11 cellular contexts compared by ENCODE assay signal in genomic region chr3:73433079-73433478, GRCh38.
"Had no signal": no experiment of that assay in that cellular context is flagged by ENCODE, and none has a peak within 500 bp of the region (broad histone marks: within the 10 kb centered on the region; RNA-seq: fewer than 3 reads in every experiment).

No MANE protein-coding gene starts in this region.

- H3K27me3 Mint-ChIP-seq: central memory CD8-positive, alpha-beta T cell; effector memory CD8-positive, alpha-beta T cell; memory B cell had no signal

- ATAC-seq: effector memory CD8-positive, alpha-beta T cell; natural killer cell treated with Interleukin-12 subunit alpha and Interleukin-12 subunit beta and Interleukin-15 and Interleukin-18, amount 100 ng/mL, for 72 hours had no signal

- H3K4me1 Mint-ChIP-seq: activated naive CD4-positive, alpha-beta T cell treated with anti-CD3 and anti-CD28 coated beads, Interleukin-2, amount 10 ng/mL, durations not matched to agents 7 days and 5 days; central memory CD8-positive, alpha-beta T cell; memory B cell had no signal

- H3K36me3 Mint-ChIP-seq: activated naive CD4-positive, alpha-beta T cell treated with anti-CD3 and anti-CD28 coated beads, Interleukin-2, amount 10 ng/mL, durations not matched to agents 7 days and 5 days; memory B cell; natural killer cell treated with Interleukin-12 subunit alpha and Interleukin-12 subunit beta and Interleukin-15 and Interleukin-18, amount 100 ng/mL, for 72 hours had no signal

- H3K36me3 ChIP-seq: heart left ventricle, stomach, thyroid gland had no signal

- H3K27ac ChIP-seq: thyroid gland had no signal

- H3K9me3 ChIP-seq: heart left ventricle, stomach, thyroid gland had no signal

- H3K27me3 ChIP-seq: heart left ventricle, stomach, thyroid gland had no signal

- H3K9me3 Mint-ChIP-seq: activated naive CD4-positive, alpha-beta T cell treated with anti-CD3 and anti-CD28 coated beads, Interleukin-2, amount 10 ng/mL, durations not matched to agents 7 days and 5 days; activated T-helper 2 cell treated with anti-CD3 and anti-CD28 coated beads, Interferon-gamma antibody, Interleukin-2, Interleukin-4, amounts not matched to agents 10 μg/mL and 5 μg/mL and 100 μg/mL, durations not matched to agents 14 hours and 24 hours and 36 hours; dendritic cell treated with granulocyte-macrophage colony-stimulating factor and Interleukin-4, amounts not matched to agents 40 ng/mL and 50 ng/mL, for 4 days; memory B cell; natural killer cell treated with Interleukin-12 subunit alpha and Interleukin-12 subunit beta and Interleukin-15 and Interleukin-18, amount 100 ng/mL, for 72 hours had no signal

- H3K27ac Mint-ChIP-seq: activated naive CD4-positive, alpha-beta T cell treated with anti-CD3 and anti-CD28 coated beads, Interleukin-2, amount 10 ng/mL, durations not matched to agents 7 days and 5 days; activated T-helper 2 cell treated with anti-CD3 and anti-CD28 coated beads, Interferon-gamma antibody, Interleukin-2, Interleukin-4, amounts not matched to agents 10 μg/mL and 5 μg/mL and 100 μg/mL, durations not matched to agents 14 hours and 24 hours and 36 hours; dendritic cell treated with granulocyte-macrophage colony-stimulating factor and Interleukin-4, amounts not matched to agents 40 ng/mL and 50 ng/mL, for 4 days; effector memory CD8-positive, alpha-beta T cell; memory B cell; natural killer cell treated with Interleukin-12 subunit alpha and Interleukin-12 subunit beta and Interleukin-15 and Interleukin-18, amount 100 ng/mL, for 72 hours had no signal

- H3K4me3 Mint-ChIP-seq: activated naive CD4-positive, alpha-beta T cell treated with anti-CD3 and anti-CD28 coated beads, Interleukin-2, amount 10 ng/mL, durations not matched to agents 7 days and 5 days; central memory CD8-positive, alpha-beta T cell; dendritic cell treated with granulocyte-macrophage colony-stimulating factor and Interleukin-4, amounts not matched to agents 40 ng/mL and 50 ng/mL, for 4 days; effector memory CD8-positive, alpha-beta T cell; memory B cell; natural killer cell treated with Interleukin-12 subunit alpha and Interleukin-12 subunit beta and Interleukin-15 and Interleukin-18, amount 100 ng/mL, for 72 hours had no signal

- H3K4me3 ChIP-seq: heart left ventricle, thyroid gland had no signal

- DNase-seq: activated naive CD4-positive, alpha-beta T cell treated with anti-CD3 and anti-CD28 coated beads, Interleukin-2, amount 10 ng/mL, durations not matched to agents 7 days and 5 days; effector memory CD8-positive, alpha-beta T cell; heart left ventricle; stimulated activated CD4-positive, alpha-beta T cell treated with anti-CD3 and anti-CD28 coated beads, Interleukin-4, amount 100 ng/mL, for 4 hours; stomach had no signal
